ENCODE assay signal across 12 cellular contexts in genomic region chr6:41704656-41705328, GRCh38. TPM values are rescaled to one million over a fixed set of nuclear protein-coding genes. Genes with fewer than 3 reads are reported as not detected.
DNase-seq lines count a peak whose midpoint lies in the region; ATAC-seq and TF ChIP-seq lines count a peak whose summit lies in the region.
"Had no signal": no experiment of that assay in that cellular context is flagged by ENCODE, and none has a peak within 500 bp of the region (broad histone marks: within the 10 kb centered on the region; RNA-seq: fewer than 3 reads in every experiment).

No MANE protein-coding gene starts in this region.

- H3K4me1 ChIP-seq in esophagus muscularis mucosa: peaks cover 56 to 79% (median 71%) of the 10 kb centered on the region in 4 donors

- H3K4me1 Mint-ChIP-seq in stimulated activated naive B cell treated with anti-CD40 and anti-IgM and Interleukin-4, amounts not matched to agents 10 μg/mL and 1 μg/mL and 100 μg/mL, for 72 hours: peaks cover 78 to 99% of the 10 kb centered on the region in 2 donors

- intact Hi-C loops in esophagus muscularis mucosa (cut with DNase I): loop anchor here (10.0 kb wide), 1 partner anchor 70 kb away; the partner anchor contains the start of gene FRS3

- peak; percentile 37 for TF ChIP-seq POLR2A in GM15510 (IDR thresholded peaks at IDR 0.05; ENCODE audit: borderline replicate concordance, extremely low read depth, insufficient read length)
- no peak for TF ChIP-seq POLR2A in esophagus muscularis mucosa (IDR thresholded peaks at IDR 0.05; ENCODE audit: low read depth)

- no peak for TF ChIP-seq CTCF in esophagus muscularis mucosa (IDR thresholded peaks at IDR 0.05)

- no peak overlapping the region for H3K4me3 ChIP-seq in esophagus muscularis mucosa
- H3K4me3 ChIP-seq: uterus had no signal

- no peaks in the 10 kb centered on the region for H3K27me3 Mint-ChIP-seq in stimulated activated naive B cell treated with anti-CD40 and anti-IgM and Interleukin-4, amounts not matched to agents 10 μg/mL and 1 μg/mL and 100 μg/mL, for 72 hours

- H3K27ac Mint-ChIP-seq in stimulated activated naive B cell treated with anti-CD40 and anti-IgM and Interleukin-4, amounts not matched to agents 10 μg/mL and 1 μg/mL and 100 μg/mL, for 72 hours: peak overlapping the region; percentile 99
- H3K27ac Mint-ChIP-seq: activated naive CD4-positive, alpha-beta T cell treated with anti-CD3 and anti-CD28 coated beads for 36 hours had no signal

- no peak for ATAC-seq in stimulated activated naive B cell treated with anti-CD40 and anti-IgM and Interleukin-4, amounts not matched to agents 10 μg/mL and 1 μg/mL and 100 μg/mL, for 72 hours (replicated peaks)

- WGBS in esophagus muscularis mucosa: 67% methylated on average over 4 of the region's 6 CpGs

- H3K27me3 ChIP-seq in esophagus muscularis mucosa: no peaks in the 10 kb centered on the region
- H3K27me3 ChIP-seq: uterus had no signal

- H3K36me3 ChIP-seq in esophagus muscularis mucosa: peaks cover 0 to 9% (median 6%) of the 10 kb centered on the region in 4 donors
- H3K36me3 ChIP-seq: uterus had no signal

- TF ChIP-seq EP300 in esophagus muscularis mucosa (IDR thresholded peaks at IDR 0.05): no peak

- DNase-seq in NCI-H748 treated with DMSO at 0.1 percent for 48 hours (lab: John Stamatoyannopoulos, UW): peak; percentile 46
- no peak for DNase-seq in esophagus muscularis mucosa (ENCODE audit: extremely low spot score)
- no peak for DNase-seq in stimulated activated naive B cell treated with anti-CD40 and anti-IgM and Interleukin-4, amounts not matched to agents 10 μg/mL and 1 μg/mL and 100 μg/mL, for 72 hours
- DNase-seq in activated CD8-positive, alpha-beta memory T cell treated with anti-CD3 and anti-CD28 coated beads, Interleukin-2, amount 50 U/mL, for 48 hours: no peak
- no peak for DNase-seq in epidermal melanocyte (ENCODE audit: insufficient read length, low spot score)
- no peak for DNase-seq in amygdala (lab: John Stamatoyannopoulos, UW)
- DNase-seq: activated naive CD4-positive, alpha-beta T cell treated with anti-CD3 and anti-CD28 coated beads for 36 hours; stimulated activated CD4-positive, alpha-beta T cell treated with anti-CD3 and anti-CD28 coated beads, Interleukin-4, amount 100 ng/mL, for 24 hours; uterus had no signal

- peak overlapping the region; percentile 86 to 91 for H3K4me3 Mint-ChIP-seq in stimulated activated naive B cell treated with anti-CD40 and anti-IgM and Interleukin-4, amounts not matched to agents 10 μg/mL and 1 μg/mL and 100 μg/mL, for 72 hours
- H3K4me3 Mint-ChIP-seq: activated naive CD4-positive, alpha-beta T cell treated with anti-CD3 and anti-CD28 coated beads for 36 hours had no signal

- H3K9me3 Mint-ChIP-seq in stimulated activated naive B cell treated with anti-CD40 and anti-IgM and Interleukin-4, amounts not matched to agents 10 μg/mL and 1 μg/mL and 100 μg/mL, for 72 hours: peaks cover 0 to 2% of the 10 kb centered on the region in 2 donors
- H3K9me3 Mint-ChIP-seq: activated naive CD4-positive, alpha-beta T cell treated with anti-CD3 and anti-CD28 coated beads for 36 hours had no signal

- peaks cover 47 to 69% of the 10 kb centered on the region in 2 donors for H3K36me3 Mint-ChIP-seq in stimulated activated naive B cell treated with anti-CD40 and anti-IgM and Interleukin-4, amounts not matched to agents 10 μg/mL and 1 μg/mL and 100 μg/mL, for 72 hours

- peak overlapping the region; percentile 77 to 88 (median 82) for H3K27ac ChIP-seq in esophagus muscularis mucosa (replicated peaks in 1 of 4)
- H3K27ac ChIP-seq: VCaP had no signal

- no peaks in the 10 kb centered on the region for H3K9me3 ChIP-seq in esophagus muscularis mucosa
- H3K9me3 ChIP-seq: uterus had no signal

RNA-seq across cellular contexts. Expression of gene TFEB, which starts 30.6 kb away (rescaled TPM):
- 10 to 100 TPM; 24.2 to 46.7 (median 33.1) TPM for total RNA-seq in esophagus muscularis mucosa

RNA-seq across cellular contexts. Expression of gene PGC, which starts 42.4 kb away (rescaled TPM):
- 1 to 10 TPM in 1 of 4 donors, under 1 TPM in 2, not detected in 1; 0.83 to 1.1 (median 0.92) TPM for total RNA-seq in esophagus muscularis mucosa
- total RNA-seq: activated naive CD4-positive, alpha-beta T cell treated with anti-CD3 and anti-CD28 coated beads for 36 hours; endothelial cell of umbilical vein had no signal
